7 cellular contexts compared by ENCODE assay signal in the genomic region with DNA sequence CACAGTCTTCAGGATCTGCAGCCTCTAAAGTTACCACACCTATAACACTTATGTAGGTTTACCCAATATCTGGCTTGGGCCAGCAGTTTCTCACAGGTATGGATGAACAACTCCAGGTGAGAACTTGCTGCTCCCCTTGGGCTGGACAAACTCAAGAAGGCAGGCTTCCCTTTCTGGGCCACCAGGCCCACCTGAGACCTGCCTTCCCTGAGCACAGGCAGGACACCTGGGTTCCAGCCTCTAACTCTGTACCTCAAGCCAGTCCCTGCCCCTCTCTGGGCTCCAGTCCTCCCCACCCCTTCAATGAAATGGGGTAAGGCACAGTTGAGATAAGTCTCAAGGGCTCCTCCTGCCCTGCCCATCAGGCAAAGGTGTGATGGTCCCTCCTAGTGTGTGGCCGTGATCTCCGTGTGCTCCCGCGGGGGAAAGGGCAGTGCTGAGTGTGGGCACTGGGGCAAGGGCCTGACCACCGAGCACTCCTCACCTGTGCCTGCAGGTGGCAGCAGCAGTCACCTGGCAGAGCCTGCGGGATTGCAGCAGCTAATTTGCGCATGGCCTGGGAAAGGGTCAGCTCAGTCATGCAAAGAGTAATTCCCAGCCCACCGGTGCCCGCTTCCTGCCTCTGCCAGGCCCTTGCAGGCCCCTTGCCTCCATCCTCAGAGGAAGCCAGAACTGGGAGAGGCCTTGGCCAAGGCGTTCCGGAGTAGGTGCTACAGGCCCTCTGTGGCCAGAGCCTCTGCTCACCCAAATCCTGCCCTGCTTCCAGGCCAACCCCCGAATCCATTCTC. TPM values are rescaled to one million over a fixed set of nuclear protein-coding genes. Genes with fewer than 3 reads are reported as not detected.
A peak's percentile ranks its signal among the peaks of the same experiment; 100 is the strongest.
DNase-seq lines count a peak whose midpoint lies in the region; ATAC-seq and TF ChIP-seq lines count a peak whose summit lies in the region.

No MANE protein-coding gene starts in this region.

- H2BK120ac ChIP-seq in mesenchymal stem cell (ENCODE audit: low read depth, low read length): no peak overlapping the region

- H4K8ac ChIP-seq in mesenchymal stem cell (ENCODE audit: low read length): no peak overlapping the region

- H3K9ac ChIP-seq in mesenchymal stem cell (ENCODE audit: low read length): no peak overlapping the region

- H3K4me1 ChIP-seq in SJSA1 (replicated peaks): no peaks in the 10 kb centered on the region
- peaks cover 7% of the 10 kb centered on the region for H3K4me1 ChIP-seq in mesenchymal stem cell (ENCODE audit: control insufficient read depth, insufficient read depth, low read depth, low read length)
- H3K4me1 ChIP-seq in uterus: no peaks in the 10 kb centered on the region

- peak; percentile 35 for ATAC-seq in HG02852 (IDR thresholded peaks at IDR 0.05; ENCODE audit: unreplicated experiment)

- H3K79me1 ChIP-seq in mesenchymal stem cell (replicated peaks; ENCODE audit: low read length, poor library complexity, severe bottlenecking): no peaks in the 10 kb centered on the region

- DNase-seq in ELR (ENCODE audit: low read depth): peak; percentile 68
- peak; percentile 14 to 52 for DNase-seq in SJSA1 (ENCODE audit: low read depth in 1 of 2, low spot score in 2 of 2)
- DNase-seq in dermis blood vessel endothelial cell: peak; percentile 77
- DNase-seq in mesenchymal stem cell: peak; percentile 23
- no peak for DNase-seq in uterus
- no peak for DNase-seq in amniotic stem cell (lab: John Stamatoyannopoulos, UW)

- peaks cover 25% of the 10 kb centered on the region for H3K27me3 ChIP-seq in SJSA1 (replicated peaks)
- peaks cover 0 to 31% of the 10 kb centered on the region in 2 experiments for H3K27me3 ChIP-seq in mesenchymal stem cell (ENCODE audit: control insufficient read depth in 1 of 2, insufficient read depth in 1 of 2, low read length in 2 of 2)
- H3K27me3 ChIP-seq in uterus: no peaks in the 10 kb centered on the region

- H2BK12ac ChIP-seq in mesenchymal stem cell (ENCODE audit: low read length in 2 of 2): no peak overlapping the region

- peak overlapping the region in 1 of 2 experiments; percentile 11 for H3K18ac ChIP-seq in mesenchymal stem cell (ENCODE audit: low read depth in 1 of 2, low read length in 2 of 2)

- WGBS in mesenchymal stem cell: 15% methylated on average over 12 of the region's 12 CpGs

- H3K4me3 ChIP-seq in SJSA1: no peak overlapping the region
- H3K4me3 ChIP-seq in mesenchymal stem cell (ENCODE audit: insufficient read depth in 1 of 2, low read depth in 1 of 2, low read length in 2 of 2): no peak overlapping the region
- no peak overlapping the region for H3K4me3 ChIP-seq in uterus

- H3K9me3 ChIP-seq in SJSA1 (replicated peaks) (0 out of 2 replicates have a peak, but pooled peaks cover 2% of the 10 kb centered on the region), mesenchymal stem cell (ENCODE audit: control insufficient read depth, low read length) (peaks cover 4% of the 10 kb centered on the region), uterus (no peaks in the 10 kb centered on the region)

- no peak overlapping the region for H2BK15ac ChIP-seq in mesenchymal stem cell (ENCODE audit: low read depth, poor library complexity, severe bottlenecking)

- H3K4ac ChIP-seq in mesenchymal stem cell (ENCODE audit: low read depth in 1 of 2, low read length in 2 of 2): no peak overlapping the region

- no peak overlapping the region for H3K14ac ChIP-seq in mesenchymal stem cell (ENCODE audit: low read length in 2 of 2)

- no peak overlapping the region for H4K91ac ChIP-seq in mesenchymal stem cell (ENCODE audit: low read length)

- H3K27ac ChIP-seq in SJSA1 (no peak overlapping the region), mesenchymal stem cell (ENCODE audit: low read length, poor library complexity, severe bottlenecking) (no peak overlapping the region), uterus (no peak overlapping the region)

- no peak overlapping the region for H3K23ac ChIP-seq in mesenchymal stem cell (ENCODE audit: low read length in 2 of 2)

- intact Hi-C loops in uterus (cut with DNase I; ENCODE audit: low total_unique reads): no loop called here

- H3K36me3 ChIP-seq in SJSA1 (no peaks in the 10 kb centered on the region), mesenchymal stem cell (ENCODE audit: control insufficient read depth in 1 of 2, insufficient read depth in 2 of 2, low read depth in 1 of 2, low read length in 2 of 2) (no peaks in the 10 kb centered on the region), uterus (no peaks in the 10 kb centered on the region)

- H2BK5ac ChIP-seq in mesenchymal stem cell (ENCODE audit: low read depth, low read length, poor library complexity, severe bottlenecking): no peak overlapping the region

- H3K4me2 ChIP-seq in mesenchymal stem cell (ENCODE audit: low read length, poor library complexity, severe bottlenecking): no peak overlapping the region

- no peak for TF ChIP-seq POLR2A in uterus (IDR thresholded peaks at IDR 0.05)

- no peak overlapping the region for H2AFZ ChIP-seq in mesenchymal stem cell (ENCODE audit: low read depth, low read length)

- peak; percentile 49 to 84 (median 66) for TF ChIP-seq CTCF in uterus (IDR thresholded peaks at IDR 0.05)

- peak overlapping the region; percentile 3 for H2AK5ac ChIP-seq in mesenchymal stem cell (ENCODE audit: low read length, severe bottlenecking)

RNA-seq across cellular contexts. Expression of a gene that starts 28.2 kb away (rescaled TPM):
- total RNA-seq in SJSA1 (2014; rRNA removed; shearing (Covaris generic)): 0.47 TPM in 1 of 2 replicates, not detected in the other
- total RNA-seq in dermis blood vessel endothelial cell (21.8 and 35.4 TPM in 2 replicates), uterus (10 to 100 TPM in 1 of 4 donors, 1 to 10 TPM in 3; 6.5 to 87.0 (median 7.8) TPM)
- 4.0 TPM for polyA plus RNA-seq in mesenchymal stem cell (2013, experiment 1 of 2)
- 4.4 TPM for polyA plus RNA-seq in mesenchymal stem cell (2013, experiment 2 of 2)

RNA-seq across cellular contexts. Expression of a gene that starts 57.8 kb away (rescaled TPM):
- not detected in 2 replicates for total RNA-seq in SJSA1 (2014; rRNA removed; shearing (Covaris generic))
- total RNA-seq in dermis blood vessel endothelial cell (not detected in 2 replicates), uterus (1 to 10 TPM in 1 of 4 donors, under 1 TPM in 2, not detected in 1; 0.14 to 1.5 (median 0.76) TPM)
- not detected for polyA plus RNA-seq in mesenchymal stem cell (2013, experiment 1 of 2)
- not detected for polyA plus RNA-seq in mesenchymal stem cell (2013, experiment 2 of 2)

Comparison
In these comparisons a context has a peak if more than half of its experiments do, and no peak if none do; other contexts are left out.
1. DNase-seq: peak in ELR (single experiment), SJSA1 (2 of 2), dermis blood vessel endothelial cell (single experiment) and mesenchymal stem cell (single experiment); none in uterus (0 of 2) and amniotic stem cell (single experiment).